In genomic region chr7:120805636-120806388, GRCh38 we compare ENCODE assay signal across 8 cellular contexts. TPM values are rescaled to one million over a fixed set of nuclear protein-coding genes. Genes with fewer than 3 reads are reported as not detected.
A peak's percentile ranks its signal among the peaks of the same experiment; 100 is the strongest.
DNase-seq lines count a peak whose midpoint lies in the region; FAIRE-seq and TF ChIP-seq lines count a peak whose summit lies in the region.

No MANE protein-coding gene starts in this region.

- dilution Hi-C loops in keratinocyte (cut with MboI; ENCODE audit: extremely low pct_ligation_motif_present, low sequenced_read_pairs) = no loop called here

- no peaks in the 10 kb centered on the region for H3K79me2 ChIP-seq in keratinocyte (ENCODE audit: control insufficient read depth, insufficient read depth, low read length)

- CTCF ChIA-PET in HEK293T (lab: Yijun Ruan, JAX) = interaction anchor here (0.8 to 2.6 kb wide), 11 partner anchors 8 to 156 kb away, joined by 3 to 15 read pairs (median 3); partner anchors contain the start of gene TSPAN12

- H3K9me1 ChIP-seq in keratinocyte (ENCODE audit: control insufficient read depth, extremely low read depth, insufficient read depth, low read length) = no peaks in the 10 kb centered on the region

- H3K9ac ChIP-seq in keratinocyte (ENCODE audit: control insufficient read depth, extremely low read depth, insufficient read depth, low read length) = no peak overlapping the region

- H3K4me1 ChIP-seq in keratinocyte (ENCODE audit: control insufficient read depth, extremely low read depth, insufficient read depth, low read length) = no peaks in the 10 kb centered on the region

- POLR2A ChIA-PET in HEK293T (lab: Yijun Ruan, JAX) = interaction anchor here (0.9 kb wide), 1 partner anchor 257 kb away, joined by 3 read pairs; no protein-coding TSS in a partner anchor

- H3K36me3 ChIP-seq in keratinocyte (ENCODE audit: control insufficient read depth in 2 of 2, extremely low read depth in 1 of 2, insufficient read depth in 2 of 2, low read length in 2 of 2) = no peaks in the 10 kb centered on the region

- TF ChIP-seq CTCF in keratinocyte (optimal IDR thresholded peaks at IDR 0.05 in 1 of 3, IDR thresholded peaks at IDR 0.05 in 1 of 3, conservative IDR thresholded peaks at IDR 0.05 in 1 of 3; ENCODE audit: extremely low read depth in 1 of 3, insufficient read depth in 2 of 3, low read length in 3 of 3) = peak; percentile 49 to 78 (median 74)

- H2AFZ ChIP-seq in keratinocyte (ENCODE audit: control insufficient read depth, low read length) = no peak overlapping the region

- H3K27ac ChIP-seq in keratinocyte (ENCODE audit: control insufficient read depth, insufficient read depth, low read length) = no peak overlapping the region

- H3K9me3 ChIP-seq in keratinocyte (ENCODE audit: control insufficient read depth, low read depth, low read length) = no peaks in the 10 kb centered on the region

- H4K20me1 ChIP-seq in keratinocyte (ENCODE audit: control insufficient read depth, extremely low read depth, insufficient read depth, low read length) = no peaks in the 10 kb centered on the region

- no peak overlapping the region for H3K4me2 ChIP-seq in keratinocyte (ENCODE audit: control insufficient read depth, extremely low read depth, insufficient read depth, low read depth, low read length)

- no peak overlapping the region for H3K4me3 ChIP-seq in keratinocyte (ENCODE audit: control insufficient read depth in 2 of 3, extremely low read depth in 1 of 3, insufficient read depth in 2 of 3, low read depth in 1 of 3, low read length in 3 of 3)

- FAIRE-seq in keratinocyte (lab: Jason Lieb, UNC) = peak; percentile 85

- peak; percentile 1 for DNase-seq in NOMO-1 treated with DMSO at 0.1 percent for 48 hours (lab: John Stamatoyannopoulos, UW; ENCODE audit: unreplicated experiment)
- no peak for DNase-seq in NOMO-1 treated with dmso at 0.1 percent for 144 hours (lab: John Stamatoyannopoulos, UW; ENCODE audit: unreplicated experiment)
- peak; percentile 63 for DNase-seq in HEK293T (ENCODE audit: extremely low spot score)
- peak; percentile 93 for DNase-seq in NAMALWA (ENCODE audit: low spot score)
- peak; percentile 41 for DNase-seq in SKM-1 (lab: John Stamatoyannopoulos, UW; ENCODE audit: unreplicated experiment)
- peak; percentile 22 for DNase-seq in brain pericyte (ENCODE audit: low read depth, low spot score)
- no peak for DNase-seq in keratinocyte (ENCODE audit: low read depth, low spot score)
- peak; percentile 12 to 26 for DNase-seq in stimulated activated CD4-positive, alpha-beta T cell treated with anti-CD3 and anti-CD28 coated beads, Interleukin-4, amount 100 ng/mL, for 4 hours

- no peaks in the 10 kb centered on the region for H3K27me3 ChIP-seq in keratinocyte (ENCODE audit: control insufficient read depth, extremely low read depth, insufficient read depth, low read length)

TF ChIP-seq in HEK293T, 16 proteins besides CTCF, POLR2A, EP300 and RAD21:
- no peak for TF ChIP-seq ELF4 (IDR thresholded peaks at IDR 0.05)
- no peak for TF ChIP-seq L3MBTL2 (conservative IDR thresholded peaks at IDR 0.05)
- TF ChIP-seq PKNOX1 (IDR thresholded peaks at IDR 0.05) = peak; percentile 66
- peak; percentile 73 for TF ChIP-seq ZNF384 (IDR thresholded peaks at IDR 0.05)

RNA-seq across cellular contexts. Expression of gene TSPAN12, which starts 52.1 kb away (rescaled TPM):
- 0.37 to 0.82 TPM (median 0.47 TPM) in 3 replicates for polyA plus RNA-seq in keratinocyte
- not detected for polyA plus RNA-seq in keratinocyte (2011; ENCODE audit: low read depth)
- 0.47 and 0.67 TPM in 2 replicates for polyA plus RNA-seq in keratinocyte (2011; cell fraction: cytosol; rRNA removed)
- polyA plus RNA-seq in keratinocyte (2011; cell fraction: nucleus; rRNA removed) = 1.3 and 1.4 TPM in 2 replicates
- polyA plus RNA-seq in keratinocyte (2012; ENCODE audit: low replicate concordance) = 0.42 TPM in 1 of 2 replicates, not detected in the other
- 0.42 to 1.5 TPM in 2 of 3 replicates, not detected in the other for polyA minus RNA-seq in keratinocyte
- polyA minus RNA-seq in keratinocyte (2011; cell fraction: cytosol; rRNA and poly(A)+ RNA removed) = 1.3 TPM
- 0.53 and 0.62 TPM in 2 replicates for polyA minus RNA-seq in keratinocyte (2011; cell fraction: nucleus; rRNA and poly(A)+ RNA removed)

Comparison
In these comparisons a context has a peak if more than half of its experiments do, and no peak if none do; other contexts are left out.
1. DNase-seq: peak in NOMO-1 treated with DMSO at 0.1 percent for 48 hours (single experiment), HEK293T (single experiment), NAMALWA (single experiment), SKM-1 (single experiment), brain pericyte (single experiment) and stimulated activated CD4-positive, alpha-beta T cell treated with anti-CD3 and anti-CD28 coated beads, Interleukin-4, amount 100 ng/mL, for 4 hours (2 of 2); none in NOMO-1 treated with dmso at 0.1 percent for 144 hours (single experiment) and keratinocyte (single experiment).